ENCODE assay signal across 2 cellular contexts in the genomic region with DNA sequence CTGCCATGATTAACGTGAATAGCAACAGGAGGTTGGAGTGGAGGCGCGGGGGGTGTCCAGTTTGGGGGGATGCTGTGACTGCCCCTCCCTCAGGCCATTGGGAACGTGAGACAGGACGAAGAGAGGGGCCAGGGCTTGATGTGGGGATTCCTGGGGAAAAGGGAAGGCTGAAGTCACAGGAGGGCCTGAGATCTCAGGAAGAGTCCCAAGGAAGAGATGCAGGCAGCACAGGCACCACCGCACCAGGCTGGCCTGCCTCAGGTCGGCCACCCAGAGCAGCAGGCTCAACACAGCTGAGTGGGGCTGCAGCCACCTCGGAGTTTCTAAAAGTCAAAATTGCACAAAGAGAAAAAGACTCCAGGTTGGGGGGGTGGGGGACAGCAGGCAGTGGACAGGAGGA.
TF ChIP-seq lines count a peak whose summit lies in the region.

No MANE protein-coding gene starts in this region.

TF ChIP-seq in HEK293, 187 proteins besides CTCF, POLR2A, EP300 and RAD21:
- TF ChIP-seq SCRT2 (tag by site-specific recombination; IDR thresholded peaks at IDR 0.05), result 0 out of 2 replicates have a peak, but pooled peaks have one; percentile 26
- no peak for TF ChIP-seq ZNF26 (tag by site-specific recombination; IDR thresholded peaks at IDR 0.05)

TF ChIP-seq in H1, 55 proteins besides CTCF, POLR2A, EP300 and RAD21:
- TF ChIP-seq TAF7 (optimal IDR thresholded peaks at IDR 0.05; ENCODE audit: borderline replicate concordance, low read depth, low read length), result no peak
- TF ChIP-seq SP4 (IDR thresholded peaks at IDR 0.05; ENCODE audit: low read length), result no peak
- TF ChIP-seq, protein P1, sequence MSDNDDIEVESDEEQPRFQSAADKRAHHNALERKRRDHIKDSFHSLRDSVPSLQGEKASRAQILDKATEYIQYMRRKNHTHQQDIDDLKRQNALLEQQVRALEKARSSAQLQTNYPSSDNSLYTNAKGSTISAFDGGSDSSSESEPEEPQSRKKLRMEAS (IDR thresholded peaks at IDR 0.05), result no peak
- TF ChIP-seq RFX5 (IDR thresholded peaks at IDR 0.05; ENCODE audit: borderline replicate concordance, low read depth, low read length), result no peak
- TF ChIP-seq POU5F1 (IDR thresholded peaks at IDR 0.05; ENCODE audit: low read depth, low read length), result no peak
- no peak for TF ChIP-seq TEAD4 (IDR thresholded peaks at IDR 0.05; ENCODE audit: low read depth, low read length)
- no peak for TF ChIP-seq TCF12 (IDR thresholded peaks at IDR 0.05; ENCODE audit: low read depth, low read length)
- TF ChIP-seq FOSL1 (IDR thresholded peaks at IDR 0.05; ENCODE audit: insufficient read depth, low read depth, low read length), result no peak
- TF ChIP-seq CHD2 (IDR thresholded peaks at IDR 0.05; ENCODE audit: low read length), result no peak
- no peak for TF ChIP-seq ZNF274 (IDR thresholded peaks at IDR 0.05; ENCODE audit: borderline replicate concordance, extremely low read depth, low read length)
- no peak for TF ChIP-seq KDM5A (IDR thresholded peaks at IDR 0.05; ENCODE audit: low read length)
